In the genomic region with DNA sequence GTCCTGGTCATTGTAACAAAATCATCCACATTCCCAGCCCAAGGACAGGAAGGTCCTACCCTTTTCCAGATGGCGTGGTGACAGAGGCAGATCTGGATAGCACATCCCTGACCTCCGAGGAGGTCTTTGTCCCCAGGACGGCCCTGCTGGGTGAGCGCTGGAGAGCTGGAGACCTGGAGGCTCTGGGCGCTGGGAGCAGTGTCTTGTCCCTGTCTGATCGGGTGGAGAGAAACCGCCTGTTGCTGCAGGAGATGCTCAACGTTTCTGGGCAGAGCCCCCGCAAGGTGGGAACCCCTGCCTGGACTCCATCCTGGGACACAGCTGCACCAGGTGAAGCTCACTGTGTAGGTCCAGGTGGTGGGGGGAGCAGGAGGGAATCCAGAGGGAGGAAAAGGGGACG, we compare ENCODE assay signal across 1 cellular context.
TF ChIP-seq lines count a peak whose summit lies in the region.

No MANE protein-coding gene starts in this region.

TF ChIP-seq in IMR-90, 13 proteins besides CTCF, POLR2A, EP300 and RAD21 (continued from another document):
- TF ChIP-seq, protein P1, sequence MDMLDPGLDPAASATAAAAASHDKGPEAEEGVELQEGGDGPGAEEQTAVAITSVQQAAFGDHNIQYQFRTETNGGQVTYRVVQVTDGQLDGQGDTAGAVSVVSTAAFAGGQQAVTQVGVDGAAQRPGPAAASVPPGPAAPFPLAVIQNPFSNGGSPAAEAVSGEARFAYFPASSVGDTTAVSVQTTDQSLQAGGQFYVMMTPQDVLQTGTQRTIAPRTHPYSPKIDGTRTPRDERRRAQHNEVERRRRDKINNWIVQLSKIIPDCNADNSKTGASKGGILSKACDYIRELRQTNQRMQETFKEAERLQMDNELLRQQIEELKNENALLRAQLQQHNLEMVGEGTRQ (IDR thresholded peaks at IDR 0.05; ENCODE audit: low read depth, low read length): no peak
- TF ChIP-seq RCOR1 (IDR thresholded peaks at IDR 0.05; ENCODE audit: insufficient replicate concordance, low read length) (no peak), MAZ (IDR thresholded peaks at IDR 0.05; ENCODE audit: borderline replicate concordance, low read depth, low read length) (no peak), RFX5 (IDR thresholded peaks at IDR 0.05; ENCODE audit: low read depth, low read length) (no peak)
